20 cellular contexts compared by ENCODE assay signal in the genomic region with DNA sequence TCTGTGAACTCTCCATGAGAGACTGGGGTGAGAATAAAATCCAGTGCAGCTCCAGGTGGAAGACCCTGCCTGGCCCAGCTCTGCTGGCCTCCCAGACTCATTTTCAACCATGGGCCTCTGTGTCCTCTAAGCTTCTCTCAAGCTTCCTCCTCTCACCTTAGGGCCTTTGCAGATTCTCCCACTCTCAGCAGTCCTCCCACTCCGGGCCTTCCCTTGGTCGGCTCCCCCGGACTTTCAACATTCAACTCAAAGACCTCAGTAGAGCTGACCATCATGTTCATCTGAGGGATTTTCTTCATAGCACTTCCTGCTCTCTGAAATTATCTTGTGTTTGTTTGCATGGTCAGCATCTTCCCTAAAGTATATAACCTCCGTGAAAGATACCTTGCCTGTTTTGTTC.
A peak's percentile ranks its signal among the peaks of the same experiment; 100 is the strongest.
DNase-seq lines count a peak whose midpoint lies in the region; ATAC-seq and TF ChIP-seq lines count a peak whose summit lies in the region.
"Had no signal": no experiment of that assay in that cellular context is flagged by ENCODE, and none has a peak within 500 bp of the region (broad histone marks: within the 10 kb centered on the region; RNA-seq: fewer than 3 reads in every experiment).

No MANE protein-coding gene starts in this region.

- H3K27ac Mint-ChIP-seq in endodermal cell (no peak overlapping the region), nephron progenitor cell (peak overlapping the region; percentile 44)
- H3K27ac Mint-ChIP-seq: B cell; CD4-positive, CD25-positive, alpha-beta regulatory T cell; CD8-positive, alpha-beta T cell had no signal

- WGBS in endodermal cell (ENCODE audit: insufficient coverage in 1 of 2, insufficient read length in 1 of 2), 2 experiments, result 90 to 91% methylated on average over 2 to 4 of the region's 4 CpGs
- 71 to 75% methylated on average over 4 of the region's 4 CpGs for WGBS in thyroid gland, 2 donors

- no peak for TF ChIP-seq CTCF in endodermal cell (conservative IDR thresholded peaks at IDR 0.05)
- no peak for TF ChIP-seq CTCF in nephron progenitor cell (IDR thresholded peaks at IDR 0.05)
- no peak for TF ChIP-seq CTCF in thyroid gland (IDR thresholded peaks at IDR 0.05)

- H3K27me3 ChIP-seq in endodermal cell (ENCODE audit: control insufficient read depth, insufficient read depth, low read length, poor library complexity, severe bottlenecking) (no peaks in the 10 kb centered on the region), thyroid gland (no peaks in the 10 kb centered on the region), HAP-1 (ENCODE audit: low read depth) (no peaks in the 10 kb centered on the region)
- H3K27me3 ChIP-seq: BLaER1 had no signal

- H3K4me1 ChIP-seq in endodermal cell (ENCODE audit: control insufficient read depth, insufficient read depth, low read length) (no peaks in the 10 kb centered on the region), thyroid gland (peaks cover 29 to 43% of the 10 kb centered on the region in 2 donors), HAP-1 (no peaks in the 10 kb centered on the region)
- H3K4me1 ChIP-seq: Caco-2 had no signal

- H3K4me3 Mint-ChIP-seq in endodermal cell (no peak overlapping the region), nephron progenitor cell (no peak overlapping the region)
- H3K4me3 Mint-ChIP-seq: B cell; CD4-positive, CD25-positive, alpha-beta regulatory T cell; CD8-positive, alpha-beta T cell had no signal

- no peak for ATAC-seq in GM21529 (IDR thresholded peaks at IDR 0.05; ENCODE audit: unreplicated experiment)
- ATAC-seq: CD8-positive, alpha-beta T cell; GM12878 had no signal

- no peaks in the 10 kb centered on the region for H3K27me3 Mint-ChIP-seq in endodermal cell (ENCODE audit: insufficient read depth)
- peaks cover 16% of the 10 kb centered on the region for H3K27me3 Mint-ChIP-seq in nephron progenitor cell (ENCODE audit: low read depth, poor library complexity)
- H3K27me3 Mint-ChIP-seq: B cell had no signal

- in situ Hi-C loops in HAP-1 (cut with MboI; ENCODE audit: low sequenced_read_pairs), result no loop called here

- no peak overlapping the region for H3K27ac ChIP-seq in endodermal cell (ENCODE audit: low read depth, low read length)
- H3K27ac ChIP-seq in thyroid gland, result peak overlapping the region; percentile 70 to 92 (median 80)
- H3K27ac ChIP-seq: BLaER1, C4-2B had no signal

- no peaks in the 10 kb centered on the region for H3K9me3 ChIP-seq in endodermal cell (ENCODE audit: control insufficient read depth, low read length)
- no peaks in the 10 kb centered on the region for H3K9me3 ChIP-seq in thyroid gland
- no peaks in the 10 kb centered on the region for H3K9me3 ChIP-seq in HAP-1
- H3K9me3 ChIP-seq: BLaER1, Caco-2 had no signal

- no peaks in the 10 kb centered on the region for H3K36me3 ChIP-seq in endodermal cell (ENCODE audit: control insufficient read depth, insufficient read depth, low read length)
- no peaks in the 10 kb centered on the region for H3K36me3 ChIP-seq in thyroid gland
- no peaks in the 10 kb centered on the region for H3K36me3 ChIP-seq in HAP-1 (replicated peaks)
- H3K36me3 ChIP-seq: BLaER1 had no signal

- H3K9me3 Mint-ChIP-seq in endodermal cell, result no peaks in the 10 kb centered on the region
- H3K9me3 Mint-ChIP-seq in nephron progenitor cell, result peaks cover 6% of the 10 kb centered on the region
- H3K9me3 Mint-ChIP-seq: CD8-positive, alpha-beta T cell had no signal

- H3K4me3 ChIP-seq in endodermal cell (ENCODE audit: low read length), result no peak overlapping the region
- no peak overlapping the region for H3K4me3 ChIP-seq in thyroid gland (replicated peaks in 1 of 3)
- no peak overlapping the region for H3K4me3 ChIP-seq in HAP-1
- H3K4me3 ChIP-seq: BLaER1, GM12878 had no signal

- H3K4me1 Mint-ChIP-seq in endodermal cell (no peaks in the 10 kb centered on the region), nephron progenitor cell (peaks cover 18% of the 10 kb centered on the region)
- H3K4me1 Mint-ChIP-seq: B cell; CD4-positive, CD25-positive, alpha-beta regulatory T cell had no signal

- H3K36me3 Mint-ChIP-seq in endodermal cell (ENCODE audit: low read depth), result no peaks in the 10 kb centered on the region
- H3K36me3 Mint-ChIP-seq in nephron progenitor cell (ENCODE audit: low read depth), result no peaks in the 10 kb centered on the region
- H3K36me3 Mint-ChIP-seq: CD4-positive, CD25-positive, alpha-beta regulatory T cell; CD8-positive, alpha-beta T cell had no signal

- no peak overlapping the region for H3K9ac ChIP-seq in endodermal cell (ENCODE audit: extremely low read depth, low read length, poor library complexity, severe bottlenecking)
- H3K9ac ChIP-seq: BLaER1 had no signal

- peak; percentile 6 for DNase-seq in endodermal cell
- no peak for DNase-seq in nephron progenitor cell
- DNase-seq in thyroid gland, result no peak
- DNase-seq in HAP-1 (ENCODE audit: low spot score in 2 of 2), result no peak
- no peak for DNase-seq in cortex of kidney (lab: John Stamatoyannopoulos, UW)
- no peak for DNase-seq in SW 1271 (lab: John Stamatoyannopoulos, UW)
- DNase-seq: Caco-2; CD4-positive, CD25-positive, alpha-beta regulatory T cell; CD8-positive, alpha-beta T cell; DMS 273 treated with DMSO at 0.1 percent for 48 hours; DMS79; EL; GDM1; GOT3; HCEC 1CT had no signal

- no peak for TF ChIP-seq POLR2A in thyroid gland (IDR thresholded peaks at IDR 0.05)

- intact Hi-C loops in thyroid gland (cut with DNase I), result no loop called here
